Comparison of ENCODE assay signal across 12 cellular contexts in the genomic region with DNA sequence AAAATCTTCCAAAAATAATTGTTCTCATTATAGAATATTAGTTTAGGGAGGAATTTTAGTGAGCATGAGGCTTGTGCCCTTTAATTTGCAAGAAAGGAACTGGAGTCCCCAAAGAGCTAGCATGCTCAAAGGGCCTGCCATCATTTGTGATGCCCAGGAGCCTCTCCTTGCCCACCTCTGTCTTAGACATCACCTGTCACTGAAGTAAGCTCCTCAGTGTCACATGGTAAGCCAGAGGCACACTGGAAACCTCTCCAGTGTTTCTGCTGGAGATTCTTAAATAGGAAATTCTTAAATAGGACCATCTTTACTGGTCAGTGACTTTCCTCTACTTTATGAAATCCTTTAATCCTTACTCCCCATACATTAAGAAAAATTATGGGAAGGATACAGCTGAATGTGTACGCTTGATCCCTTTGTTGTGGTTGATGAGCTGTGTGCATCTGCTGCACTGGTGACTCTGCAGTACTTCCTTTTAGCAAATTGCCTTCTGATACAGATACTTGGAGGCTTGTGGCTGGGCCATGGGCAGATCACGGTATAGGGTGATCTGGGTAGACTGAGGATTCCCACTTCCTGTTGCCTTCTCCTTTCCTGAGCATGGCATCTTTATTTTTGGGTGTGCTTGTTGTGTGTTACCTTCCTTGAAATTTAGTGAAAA.
A peak's percentile ranks its signal among the peaks of the same experiment; 100 is the strongest.
DNase-seq lines count a peak whose midpoint lies in the region; ATAC-seq and TF ChIP-seq lines count a peak whose summit lies in the region.
"Had no signal": no experiment of that assay in that cellular context is flagged by ENCODE, and none has a peak within 500 bp of the region (broad histone marks: within the 10 kb centered on the region; RNA-seq: fewer than 3 reads in every experiment).

No MANE protein-coding gene starts in this region.

- H3K9me3 ChIP-seq in right atrium auricular region = no peaks in the 10 kb centered on the region
- H3K9me3 ChIP-seq: gastroesophageal sphincter had no signal

- intact Hi-C loops in left cardiac atrium (cut with DNase I) = no loop called here

- no peaks in the 10 kb centered on the region for H3K9me3 Mint-ChIP-seq in WTC11
- no peaks in the 10 kb centered on the region for H3K9me3 Mint-ChIP-seq in immature natural killer cell
- H3K9me3 Mint-ChIP-seq in stimulated activated memory B cell treated with anti-CD40 and anti-IgM and Interleukin-4, amounts not matched to agents 10 μg/mL and 1 μg/mL and 100 μg/mL, for 72 hours = no peaks in the 10 kb centered on the region

- no peak overlapping the region for H3K4me3 Mint-ChIP-seq in WTC11
- H3K4me3 Mint-ChIP-seq in immature natural killer cell = peak overlapping the region in 1 of 5 donors; percentile 35
- H3K4me3 Mint-ChIP-seq in stimulated activated memory B cell treated with anti-CD40 and anti-IgM and Interleukin-4, amounts not matched to agents 10 μg/mL and 1 μg/mL and 100 μg/mL, for 72 hours = no peak overlapping the region

- POLR2A ChIA-PET in WTC11 (lab: Charles Lee) = no interaction called here

- H3K27me3 ChIP-seq in right atrium auricular region = no peaks in the 10 kb centered on the region
- H3K27me3 ChIP-seq: gastroesophageal sphincter had no signal

- H3K4me1 Mint-ChIP-seq in WTC11 (0 out of 2 replicates have a peak, but pooled peaks cover 5% of the 10 kb centered on the region), immature natural killer cell (peaks cover 35 to 58% of the 10 kb centered on the region in 2 donors)
- H3K4me1 Mint-ChIP-seq in stimulated activated memory B cell treated with anti-CD40 and anti-IgM and Interleukin-4, amounts not matched to agents 10 μg/mL and 1 μg/mL and 100 μg/mL, for 72 hours = peaks cover 23% of the 10 kb centered on the region

- ATAC-seq in left cardiac atrium (no peak), WTC11 (no peak), HG02970 (IDR thresholded peaks at IDR 0.05; ENCODE audit: low FRiP score, unreplicated experiment) (no peak), HG02623 (IDR thresholded peaks at IDR 0.05; ENCODE audit: unreplicated experiment) (no peak)
- no peak for ATAC-seq in stimulated activated memory B cell treated with anti-CD40 and anti-IgM and Interleukin-4, amounts not matched to agents 10 μg/mL and 1 μg/mL and 100 μg/mL, for 72 hours
- ATAC-seq: gastroesophageal sphincter had no signal

- H3K36me3 ChIP-seq in right atrium auricular region = peaks cover 20% of the 10 kb centered on the region
- H3K36me3 ChIP-seq: gastroesophageal sphincter had no signal

- H3K4me1 ChIP-seq in right atrium auricular region = peaks cover 0 to 55% of the 10 kb centered on the region in 2 donors

- H3K4me3 ChIP-seq in right atrium auricular region = no peak overlapping the region
- H3K4me3 ChIP-seq: gastroesophageal sphincter had no signal

- CTCF ChIA-PET in WTC11 (lab: Charles Lee) = no interaction called here

- peak overlapping the region; percentile 14 to 18 for H3K27ac ChIP-seq in right atrium auricular region

- H3K27me3 Mint-ChIP-seq in WTC11 (ENCODE audit: low read depth) (no peaks in the 10 kb centered on the region), immature natural killer cell (ENCODE audit: low read depth in 3 of 3) (peaks cover 0 to 2% (median 0%) of the 10 kb centered on the region in 3 donors)
- no peaks in the 10 kb centered on the region for H3K27me3 Mint-ChIP-seq in stimulated activated memory B cell treated with anti-CD40 and anti-IgM and Interleukin-4, amounts not matched to agents 10 μg/mL and 1 μg/mL and 100 μg/mL, for 72 hours

- H3K36me3 Mint-ChIP-seq in WTC11 (no peaks in the 10 kb centered on the region; the same call in 1 of the 2 replicates), immature natural killer cell (peaks cover 0 to 8% (median 0%) of the 10 kb centered on the region in 3 donors)
- H3K36me3 Mint-ChIP-seq in stimulated activated memory B cell treated with anti-CD40 and anti-IgM and Interleukin-4, amounts not matched to agents 10 μg/mL and 1 μg/mL and 100 μg/mL, for 72 hours = peaks cover 23% of the 10 kb centered on the region

- TF ChIP-seq CTCF in right atrium auricular region (IDR thresholded peaks at IDR 0.05) (no peak), WTC11 (IDR thresholded peaks at IDR 0.05) (no peak)

- peak overlapping the region; percentile 34; the same call in 1 of the 2 replicates for H3K27ac Mint-ChIP-seq in WTC11
- H3K27ac Mint-ChIP-seq in immature natural killer cell = peak overlapping the region in 4 of 6 donors; percentile 34 to 76 (median 54)
- peak overlapping the region; percentile 32 for H3K27ac Mint-ChIP-seq in stimulated activated memory B cell treated with anti-CD40 and anti-IgM and Interleukin-4, amounts not matched to agents 10 μg/mL and 1 μg/mL and 100 μg/mL, for 72 hours

- no peak for DNase-seq in right atrium auricular region (ENCODE audit: low spot score)
- DNase-seq in left cardiac atrium = no peak
- no peak for DNase-seq in WTC11 (ENCODE audit: low spot score)
- DNase-seq in immature natural killer cell = no peak
- no peak for DNase-seq in occipital lobe (lab: John Stamatoyannopoulos, UW)
- DNase-seq: dermis blood vessel endothelial cell, IMR-90, NCI-H2029 had no signal

TF ChIP-seq in WTC11, 78 proteins besides CTCF, POLR2A, EP300 and RAD21:
- TF ChIP-seq CREM (CRISPR knock-in tag; IDR thresholded peaks at IDR 0.05) (no peak), CBFB (CRISPR knock-in tag; IDR thresholded peaks at IDR 0.05; ENCODE audit: low read depth) (no peak), ZNF121 (CRISPR knock-in tag; IDR thresholded peaks at IDR 0.05) (no peak), SP1 (CRISPR knock-in tag; conservative IDR thresholded peaks at IDR 0.05) (no peak), JUN (CRISPR knock-in tag; IDR thresholded peaks at IDR 0.05) (no peak)
- TF ChIP-seq, protein P1, sequence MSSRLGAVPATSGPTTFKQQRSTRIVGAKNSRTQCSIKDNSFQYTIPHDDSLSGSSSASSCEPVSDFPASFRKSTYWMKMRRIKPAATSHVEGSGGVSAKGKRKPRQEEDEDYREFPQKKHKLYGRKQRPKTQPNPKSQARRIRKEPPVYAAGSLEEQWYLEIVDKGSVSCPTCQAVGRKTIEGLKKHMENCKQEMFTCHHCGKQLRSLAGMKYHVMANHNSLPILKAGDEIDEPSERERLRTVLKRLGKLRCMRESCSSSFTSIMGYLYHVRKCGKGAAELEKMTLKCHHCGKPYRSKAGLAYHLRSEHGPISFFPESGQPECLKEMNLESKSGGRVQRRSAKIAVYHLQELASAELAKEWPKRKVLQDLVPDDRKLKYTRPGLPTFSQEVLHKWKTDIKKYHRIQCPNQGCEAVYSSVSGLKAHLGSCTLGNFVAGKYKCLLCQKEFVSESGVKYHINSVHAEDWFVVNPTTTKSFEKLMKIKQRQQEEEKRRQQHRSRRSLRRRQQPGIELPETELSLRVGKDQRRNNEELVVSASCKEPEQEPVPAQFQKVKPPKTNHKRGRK (CRISPR knock-in tag; IDR thresholded peaks at IDR 0.05; ENCODE audit: borderline replicate concordance) = no peak
- TF ChIP-seq, protein P2, sequence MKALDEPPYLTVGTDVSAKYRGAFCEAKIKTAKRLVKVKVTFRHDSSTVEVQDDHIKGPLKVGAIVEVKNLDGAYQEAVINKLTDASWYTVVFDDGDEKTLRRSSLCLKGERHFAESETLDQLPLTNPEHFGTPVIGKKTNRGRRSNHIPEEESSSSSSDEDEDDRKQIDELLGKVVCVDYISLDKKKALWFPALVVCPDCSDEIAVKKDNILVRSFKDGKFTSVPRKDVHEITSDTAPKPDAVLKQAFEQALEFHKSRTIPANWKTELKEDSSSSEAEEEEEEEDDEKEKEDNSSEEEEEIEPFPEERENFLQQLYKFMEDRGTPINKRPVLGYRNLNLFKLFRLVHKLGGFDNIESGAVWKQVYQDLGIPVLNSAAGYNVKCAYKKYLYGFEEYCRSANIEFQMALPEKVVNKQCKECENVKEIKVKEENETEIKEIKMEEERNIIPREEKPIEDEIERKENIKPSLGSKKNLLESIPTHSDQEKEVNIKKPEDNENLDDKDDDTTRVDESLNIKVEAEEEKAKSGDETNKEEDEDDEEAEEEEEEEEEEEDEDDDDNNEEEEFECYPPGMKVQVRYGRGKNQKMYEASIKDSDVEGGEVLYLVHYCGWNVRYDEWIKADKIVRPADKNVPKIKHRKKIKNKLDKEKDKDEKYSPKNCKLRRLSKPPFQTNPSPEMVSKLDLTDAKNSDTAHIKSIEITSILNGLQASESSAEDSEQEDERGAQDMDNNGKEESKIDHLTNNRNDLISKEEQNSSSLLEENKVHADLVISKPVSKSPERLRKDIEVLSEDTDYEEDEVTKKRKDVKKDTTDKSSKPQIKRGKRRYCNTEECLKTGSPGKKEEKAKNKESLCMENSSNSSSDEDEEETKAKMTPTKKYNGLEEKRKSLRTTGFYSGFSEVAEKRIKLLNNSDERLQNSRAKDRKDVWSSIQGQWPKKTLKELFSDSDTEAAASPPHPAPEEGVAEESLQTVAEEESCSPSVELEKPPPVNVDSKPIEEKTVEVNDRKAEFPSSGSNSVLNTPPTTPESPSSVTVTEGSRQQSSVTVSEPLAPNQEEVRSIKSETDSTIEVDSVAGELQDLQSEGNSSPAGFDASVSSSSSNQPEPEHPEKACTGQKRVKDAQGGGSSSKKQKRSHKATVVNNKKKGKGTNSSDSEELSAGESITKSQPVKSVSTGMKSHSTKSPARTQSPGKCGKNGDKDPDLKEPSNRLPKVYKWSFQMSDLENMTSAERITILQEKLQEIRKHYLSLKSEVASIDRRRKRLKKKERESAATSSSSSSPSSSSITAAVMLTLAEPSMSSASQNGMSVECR (CRISPR knock-in tag; IDR thresholded peaks at IDR 0.05; ENCODE audit: borderline replicate concordance) = no peak
